Comparison of ENCODE assay signal across 30 cellular contexts in genomic region chr2:226183033-226183432, GRCh38.
"Had no signal": no experiment of that assay in that cellular context is flagged by ENCODE, and none has a peak within 500 bp of the region (broad histone marks: within the 10 kb centered on the region; RNA-seq: fewer than 3 reads in every experiment).

No MANE protein-coding gene starts in this region.

- ATAC-seq: activated CD4-positive, alpha-beta T cell treated with anti-CD3 and anti-CD28 coated beads for 36 hours; activated CD4-positive, CD25-positive, alpha-beta regulatory T cell treated with anti-CD3 and anti-CD28 coated beads, Interleukin-2, amount 50 U/mL, for 24 hours; activated CD8-positive, alpha-beta T cell treated with anti-CD3 and anti-CD28 coated beads, Interleukin-2, amount 10 ng/mL, durations not matched to agents 7 days and 5 days; activated naive CD4-positive, alpha-beta T cell treated with anti-CD3 and anti-CD28 coated beads, Interleukin-2, amount 50 U/mL, for 72 hours; activated T-cell treated with anti-CD3 and anti-CD28 coated beads, Interleukin-2, amount 50 U/mL, for 4 hours; body of pancreas; Panc1; WTC11 had no signal

- H3K4me1 ChIP-seq: body of pancreas, breast epithelium had no signal

- H3K9me3 ChIP-seq: body of pancreas had no signal

- H3K27me3 ChIP-seq: adrenal gland, body of pancreas, breast epithelium had no signal

- H3K4me3 ChIP-seq: adrenal gland, body of pancreas, breast epithelium had no signal

- H3K9ac ChIP-seq: KMS-11 had no signal

- H3K36me3 ChIP-seq: adrenal gland, breast epithelium had no signal

- H3K27ac ChIP-seq: adrenal gland, body of pancreas, breast epithelium, KMS-11 had no signal

- H3K4me2 ChIP-seq: KMS-11 had no signal

- DNase-seq: activated CD4-positive, alpha-beta T cell treated with anti-CD3 and anti-CD28 coated beads for 36 hours; activated CD4-positive, alpha-beta T cell treated with anti-CD3 and anti-CD28 coated beads, Interleukin-2, amount 10 ng/mL, durations not matched to agents 7 days and 5 days; activated CD4-positive, alpha-beta T cell treated with anti-CD3 and anti-CD28 coated beads, Interleukin-2, amount 50 U/mL, for 48 hours; activated CD8-positive, alpha-beta memory T cell treated with anti-CD3 and anti-CD28 coated beads, Interleukin-2, amount 50 U/mL, for 4 hours; activated CD8-positive, alpha-beta T cell treated with anti-CD3 and anti-CD28 coated beads, Interleukin-2, amount 10 ng/mL, durations not matched to agents 7 days and 5 days; activated gamma-delta T cell treated with Interleukin-2 at 50 U/mL for 16 hours; activated naive CD4-positive, alpha-beta T cell treated with anti-CD3 and anti-CD28 coated beads for 36 hours; activated T-cell treated with anti-CD3 and anti-CD28 coated beads for 4 hours; activated T-cell treated with anti-CD3 and anti-CD28 coated beads, Interleukin-2, amount 50 U/mL, for 4 hours; adrenal gland; body of pancreas; MM.1S; MV-4-11; NCI-H1092; NCI-H1436 treated with DMSO at 0.1 percent for 48 hours; NCI-H1694 treated with DMSO at 0.1 percent for 48 hours; NCI-H2029 treated with DMSO at 0.1 percent for 48 hours; NCI-H2107; NCI-H2171; NCI-H510A; NCI-H526; NCI-H748 treated with DMSO at 0.1 percent for 48 hours; SHP77 treated with DMSO at 0.1 percent for 48 hours; T1000 had no signal
